In genomic region chr16:19344980-19345379, GRCh38 we compare ENCODE assay signal across 19 cellular contexts. TPM values are rescaled to one million over a fixed set of nuclear protein-coding genes. Genes with fewer than 3 reads are reported as not detected.
DNase-seq lines count a peak whose midpoint lies in the region; ATAC-seq and TF ChIP-seq lines count a peak whose summit lies in the region.
"Had no signal": no experiment of that assay in that cellular context is flagged by ENCODE, and none has a peak within 500 bp of the region (broad histone marks: within the 10 kb centered on the region; RNA-seq: fewer than 3 reads in every experiment).

No MANE protein-coding gene starts in this region.

- H4K20me1 ChIP-seq in OCI-LY7 (ENCODE audit: insufficient read depth, low read length): no peaks in the 10 kb centered on the region
- H4K20me1 ChIP-seq: BLaER1 had no signal

- BruUV-seq in OCI-LY7 (replicated peaks; lab: Mats Ljungman, UMichigan): no TSS peak

- intact Hi-C loops in lower lobe of right lung (cut with DNase I) (no loop called here), upper lobe of right lung (cut with DNase I) (no loop called here), OCI-LY7 (cut with micrococcal nuclease; ENCODE audit: unreplicated experiment) (no loop called here)

- H3K4me3 ChIP-seq in lower lobe of right lung (no peak overlapping the region), upper lobe of right lung (no peak overlapping the region), OCI-LY7 (ENCODE audit: low read depth, low read length, poor library complexity, severe bottlenecking) (no peak overlapping the region)
- H3K4me3 ChIP-seq: BLaER1, GM23248, HAP-1 had no signal

- peaks cover 23% of the 10 kb centered on the region for H3K4me1 Mint-ChIP-seq in glutamatergic neuron (ENCODE audit: low read depth, unreplicated experiment)
- H3K4me1 Mint-ChIP-seq in activated naive CD4-positive, alpha-beta T cell treated with anti-CD3 and anti-CD28 coated beads, Interleukin-2, amount 10 ng/mL, durations not matched to agents 7 days and 5 days: no peaks in the 10 kb centered on the region
- H3K4me1 Mint-ChIP-seq: B cell; CD4-positive, CD25-positive, alpha-beta regulatory T cell; CD8-positive, alpha-beta memory T cell had no signal

- no peaks in the 10 kb centered on the region for H3K36me3 ChIP-seq in lower lobe of right lung
- H3K36me3 ChIP-seq in upper lobe of right lung: no peaks in the 10 kb centered on the region
- H3K36me3 ChIP-seq in OCI-LY7 (ENCODE audit: insufficient read depth, low read length): no peaks in the 10 kb centered on the region
- H3K36me3 ChIP-seq: BLaER1, HAP-1 had no signal

- H3K4me3 Mint-ChIP-seq in glutamatergic neuron (ENCODE audit: unreplicated experiment): no peak overlapping the region
- no peak overlapping the region for H3K4me3 Mint-ChIP-seq in activated naive CD4-positive, alpha-beta T cell treated with anti-CD3 and anti-CD28 coated beads, Interleukin-2, amount 10 ng/mL, durations not matched to agents 7 days and 5 days
- H3K4me3 Mint-ChIP-seq: B cell; CD4-positive, CD25-positive, alpha-beta regulatory T cell; CD8-positive, alpha-beta memory T cell; HFFc6 had no signal

- H3K27ac ChIP-seq in lower lobe of right lung: peak overlapping the region; percentile 51
- no peak overlapping the region for H3K27ac ChIP-seq in upper lobe of right lung
- H3K27ac ChIP-seq in OCI-LY7 (ENCODE audit: low read depth, low read length, poor library complexity, severe bottlenecking): no peak overlapping the region
- H3K27ac ChIP-seq: 22Rv1, BLaER1, C4-2B, GM23248 had no signal

- DNase-seq in DMS79 treated with DMSO at 0.1 percent for 48 hours (lab: John Stamatoyannopoulos, UW) (peak; percentile 20), DMS79 (lab: John Stamatoyannopoulos, UW) (no peak), glutamatergic neuron (no peak), lower lobe of right lung (no peak), upper lobe of right lung (no peak), OCI-LY7 (ENCODE audit: low spot score) (no peak), midbrain (lab: John Stamatoyannopoulos, UW) (no peak)
- DNase-seq in activated naive CD4-positive, alpha-beta T cell treated with anti-CD3 and anti-CD28 coated beads, Interleukin-2, amount 10 ng/mL, durations not matched to agents 7 days and 5 days: no peak
- DNase-seq: CD4-positive, CD25-positive, alpha-beta regulatory T cell; CD8-positive, alpha-beta memory T cell; DMS 273 treated with DMSO at 0.1 percent for 48 hours; DND-41; GM23248; HFFc6 had no signal

- CTCF ChIA-PET in OCI-LY7 (lab: Charles Lee; ENCODE audit: unreplicated experiment): interaction anchor here (0.5 kb wide), 1 partner anchor 145 kb away, joined by 3 read pairs; no protein-coding TSS in a partner anchor
- CTCF ChIA-PET in activated naive CD4-positive, alpha-beta T cell treated with anti-CD3 and anti-CD28 coated beads, Interleukin-2, amount 10 ng/mL, durations not matched to agents 7 days and 5 days (lab: Charles Lee): no interaction called here

- H3K4me1 ChIP-seq in lower lobe of right lung: peaks cover 5% of the 10 kb centered on the region
- H3K4me1 ChIP-seq in upper lobe of right lung: no peaks in the 10 kb centered on the region
- H3K4me1 ChIP-seq in OCI-LY7 (ENCODE audit: insufficient read depth, low read length, poor library complexity, severe bottlenecking): no peaks in the 10 kb centered on the region
- H3K4me1 ChIP-seq: HAP-1 had no signal

- H3K27me3 Mint-ChIP-seq in glutamatergic neuron (ENCODE audit: unreplicated experiment): peaks cover 16% of the 10 kb centered on the region
- no peaks in the 10 kb centered on the region for H3K27me3 Mint-ChIP-seq in activated naive CD4-positive, alpha-beta T cell treated with anti-CD3 and anti-CD28 coated beads, Interleukin-2, amount 10 ng/mL, durations not matched to agents 7 days and 5 days
- H3K27me3 Mint-ChIP-seq: CD4-positive, CD25-positive, alpha-beta regulatory T cell had no signal

- ATAC-seq in lower lobe of right lung (peak; percentile 50 to 59), upper lobe of right lung (peak; percentile 64)

- peaks cover 4% of the 10 kb centered on the region for H3K27me3 ChIP-seq in lower lobe of right lung (ENCODE audit: low read depth)
- no peaks in the 10 kb centered on the region for H3K27me3 ChIP-seq in upper lobe of right lung
- H3K27me3 ChIP-seq: BLaER1 had no signal

- H3K79me2 ChIP-seq in OCI-LY7 (ENCODE audit: insufficient read depth, low read depth, low read length): no peaks in the 10 kb centered on the region

- peaks cover 13% of the 10 kb centered on the region for H3K9me3 Mint-ChIP-seq in glutamatergic neuron (ENCODE audit: unreplicated experiment)
- H3K9me3 Mint-ChIP-seq in activated naive CD4-positive, alpha-beta T cell treated with anti-CD3 and anti-CD28 coated beads, Interleukin-2, amount 10 ng/mL, durations not matched to agents 7 days and 5 days: no peaks in the 10 kb centered on the region

- H3K9me2 ChIP-seq in OCI-LY7 (ENCODE audit: insufficient read depth, low read length): no peaks in the 10 kb centered on the region

- TF ChIP-seq CTCF in glutamatergic neuron (IDR thresholded peaks at IDR 0.05; ENCODE audit: partially characterized antibody, unreplicated experiment): no peak
- TF ChIP-seq CTCF in lower lobe of right lung (IDR thresholded peaks at IDR 0.05): no peak
- TF ChIP-seq CTCF in upper lobe of right lung (IDR thresholded peaks at IDR 0.05): no peak
- TF ChIP-seq CTCF in OCI-LY7 (conservative IDR thresholded peaks at IDR 0.05; ENCODE audit: low read length): no peak

- no peak overlapping the region for H3K4me2 ChIP-seq in OCI-LY7 (ENCODE audit: low read length)

- H2AFZ ChIP-seq in OCI-LY7 (ENCODE audit: low read length): no peak overlapping the region
- H2AFZ ChIP-seq: GM23248 had no signal

- H3K27ac Mint-ChIP-seq in glutamatergic neuron (ENCODE audit: unreplicated experiment): peak overlapping the region; percentile 81
- H3K27ac Mint-ChIP-seq in activated naive CD4-positive, alpha-beta T cell treated with anti-CD3 and anti-CD28 coated beads, Interleukin-2, amount 10 ng/mL, durations not matched to agents 7 days and 5 days: no peak overlapping the region
- H3K27ac Mint-ChIP-seq: B cell; CD4-positive, CD25-positive, alpha-beta regulatory T cell; CD8-positive, alpha-beta memory T cell; HFFc6 had no signal

- no peaks in the 10 kb centered on the region for H3K9me3 ChIP-seq in lower lobe of right lung
- no peaks in the 10 kb centered on the region for H3K9me3 ChIP-seq in upper lobe of right lung
- H3K9me3 ChIP-seq in OCI-LY7 (ENCODE audit: low read length): no peaks in the 10 kb centered on the region
- H3K9me3 ChIP-seq: BLaER1, HAP-1 had no signal

- POLR2A ChIA-PET in OCI-LY7 (lab: Charles Lee): no interaction called here

- H3K36me3 Mint-ChIP-seq in glutamatergic neuron (ENCODE audit: unreplicated experiment): peaks cover 8% of the 10 kb centered on the region
- H3K36me3 Mint-ChIP-seq in activated naive CD4-positive, alpha-beta T cell treated with anti-CD3 and anti-CD28 coated beads, Interleukin-2, amount 10 ng/mL, durations not matched to agents 7 days and 5 days: no peaks in the 10 kb centered on the region
- H3K36me3 Mint-ChIP-seq: CD4-positive, CD25-positive, alpha-beta regulatory T cell; CD8-positive, alpha-beta memory T cell had no signal

RNA-seq across cellular contexts. Expression of gene CLEC19A, which starts 59.4 kb away (rescaled TPM):
- total RNA-seq in glutamatergic neuron (ENCODE audit: unreplicated experiment) (not detected), lower lobe of right lung (not detected), upper lobe of right lung (0.17 TPM), OCI-LY7 (2022) (not detected in 2 replicates)
- not detected in 2 replicates for total RNA-seq in OCI-LY7 (2014; rRNA removed; shearing (Covaris generic))
- total RNA-seq: B cell; CD4-positive, CD25-positive, alpha-beta regulatory T cell; CD8-positive, alpha-beta memory T cell; GM23248; HFFc6 had no signal
